Comparison of ENCODE assay signal across 1 cellular context in the genomic region with DNA sequence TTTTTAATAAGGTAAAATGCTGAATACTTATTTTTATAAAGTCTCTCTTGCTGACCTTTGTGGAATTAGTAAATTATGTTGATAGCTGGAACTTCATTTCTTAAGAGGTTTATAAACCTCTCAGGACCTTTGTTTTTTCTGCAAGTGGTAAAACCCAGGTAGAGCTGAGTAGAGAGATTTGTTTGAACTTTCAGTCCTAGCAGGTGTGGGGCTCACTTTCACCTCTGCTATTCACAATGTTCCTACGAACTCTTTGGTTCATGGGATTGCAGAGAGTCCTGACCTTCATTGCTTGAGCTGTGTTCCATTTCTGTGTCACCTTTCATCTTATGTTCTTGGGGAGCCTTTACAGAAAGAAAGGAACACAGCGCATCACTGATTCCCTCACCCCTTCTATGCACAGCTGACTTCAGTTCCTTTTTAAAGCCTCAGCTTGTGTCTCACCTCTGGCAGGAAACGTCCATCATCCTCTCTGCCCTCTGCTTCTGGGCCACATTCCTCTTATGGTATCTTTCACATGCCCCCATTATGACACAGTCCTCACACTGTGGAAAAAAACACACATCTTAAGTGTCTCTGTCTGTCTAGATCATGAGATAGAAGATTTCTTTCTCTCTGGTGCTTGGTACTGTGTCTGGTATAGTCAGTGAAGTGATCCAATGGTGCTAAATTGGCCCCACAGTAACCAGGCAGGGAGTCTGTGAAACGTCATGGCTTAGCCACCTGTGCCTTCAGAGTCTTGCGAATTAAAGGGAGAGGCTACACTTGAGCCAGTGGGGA.
TF ChIP-seq lines count a peak whose summit lies in the region.

No MANE protein-coding gene starts in this region.

TF ChIP-seq in SK-N-SH treated with all-trans-retinoic acid at 6 μM for 48 hours, 23 proteins besides CTCF, POLR2A, EP300 and RAD21 (continued from another document):
- TF ChIP-seq ZNF565 (CRISPR knock-in tag; conservative IDR thresholded peaks at IDR 0.05; ENCODE audit: low read depth) (no peak), RARB (CRISPR knock-in tag; IDR thresholded peaks at IDR 0.05) (no peak), OSR1 (CRISPR knock-in tag; IDR thresholded peaks at IDR 0.05) (no peak), SNAI2 (CRISPR knock-in tag; IDR thresholded peaks at IDR 0.05) (no peak), PPARA (CRISPR knock-in tag; IDR thresholded peaks at IDR 0.05; ENCODE audit: borderline replicate concordance) (no peak), TOX (CRISPR knock-in tag; IDR thresholded peaks at IDR 0.05; ENCODE audit: borderline replicate concordance) (no peak), ZNF70 (CRISPR knock-in tag; IDR thresholded peaks at IDR 0.05) (no peak), GLIS3 (CRISPR knock-in tag; IDR thresholded peaks at IDR 0.05) (no peak)
